In genomic region chr14:75088153-75088552, GRCh38 we compare ENCODE assay signal across 2 cellular contexts.
TF ChIP-seq lines count a peak whose summit lies in the region.

No MANE protein-coding gene starts in this region.

TF ChIP-seq in HepG2, 621 proteins besides CTCF, POLR2A, EP300 and RAD21:
- TF ChIP-seq MAFK (conservative IDR thresholded peaks at IDR 0.05 in 1 of 2, IDR thresholded peaks at IDR 0.05 in 1 of 2; ENCODE audit: low read length in 2 of 2), result peak; percentile 45 to 46
- TF ChIP-seq ZZZ3 (CRISPR knock-in tag; IDR thresholded peaks at IDR 0.05; ENCODE audit: borderline replicate concordance), result no peak
- 0 out of 2 replicates have a peak, but pooled peaks have one; percentile 2 for TF ChIP-seq MAFF (IDR thresholded peaks at IDR 0.05; ENCODE audit: low read depth, low read length)

TF ChIP-seq in IMR-90, 13 proteins besides CTCF, POLR2A, EP300 and RAD21:
- TF ChIP-seq FOS (IDR thresholded peaks at IDR 0.05; ENCODE audit: low read depth, low read length) (no peak), RFX5 (IDR thresholded peaks at IDR 0.05; ENCODE audit: low read depth, low read length) (no peak), SMC3 (IDR thresholded peaks at IDR 0.05; ENCODE audit: low read depth, low read length) (no peak), USF2 (IDR thresholded peaks at IDR 0.05; ENCODE audit: low read depth, low read length) (no peak), MAFK (IDR thresholded peaks at IDR 0.05; ENCODE audit: low read depth, low read length) (peak; percentile 25; the same call in 1 of the 2 replicates), CHD1 (IDR thresholded peaks at IDR 0.05; ENCODE audit: low read depth, low read length) (no peak), RCOR1 (IDR thresholded peaks at IDR 0.05; ENCODE audit: insufficient replicate concordance, low read length) (no peak), MXI1 (IDR thresholded peaks at IDR 0.05; ENCODE audit: borderline replicate concordance, low read depth, low read length) (no peak), CEBPB (IDR thresholded peaks at IDR 0.05; ENCODE audit: low read depth, low read length) (no peak)
